ENCODE assay signal across 16 cellular contexts in genomic region chr12:75878382-75878720, GRCh38.
DNase-seq lines count a peak whose midpoint lies in the region; ATAC-seq and TF ChIP-seq lines count a peak whose summit lies in the region.
"Had no signal": no experiment of that assay in that cellular context is flagged by ENCODE, and none has a peak within 500 bp of the region (broad histone marks: within the 10 kb centered on the region; RNA-seq: fewer than 3 reads in every experiment).

No MANE protein-coding gene starts in this region.

- H3K9me3 Mint-ChIP-seq in brain (peaks cover 0 to 12% (median 6%) of the 10 kb centered on the region in 5 experiments), progenitor cell of endocrine pancreas (ENCODE audit: low read depth) (peaks cover 8% of the 10 kb centered on the region)
- H3K9me3 Mint-ChIP-seq in naive thymus-derived CD8-positive, alpha-beta T cell, result peaks cover 0 to 6% (median 0%) of the 10 kb centered on the region in 9 donors
- H3K9me3 Mint-ChIP-seq: activated CD4-positive, alpha-beta memory T cell treated with anti-CD3 and anti-CD28 coated beads for 36 hours had no signal

- POLR2A ChIA-PET in naive thymus-derived CD8-positive, alpha-beta T cell (lab: Charles Lee), result no interaction called here

- H3K27me3 Mint-ChIP-seq in brain (no peaks in the 10 kb centered on the region), progenitor cell of endocrine pancreas (no peaks in the 10 kb centered on the region)
- H3K27me3 Mint-ChIP-seq in naive thymus-derived CD8-positive, alpha-beta T cell, result peaks cover 7 to 43% (median 10%) of the 10 kb centered on the region in 5 donors

- H3K4me1 Mint-ChIP-seq in brain (peaks cover 68% of the 10 kb centered on the region), progenitor cell of endocrine pancreas (ENCODE audit: low read depth) (peaks cover 35% of the 10 kb centered on the region)
- H3K4me1 Mint-ChIP-seq in naive thymus-derived CD8-positive, alpha-beta T cell, result no peaks in the 10 kb centered on the region
- H3K4me1 Mint-ChIP-seq: naive B cell had no signal

- ATAC-seq in HG03025 (IDR thresholded peaks at IDR 0.05; ENCODE audit: low FRiP score, unreplicated experiment), result no peak
- ATAC-seq in naive thymus-derived CD8-positive, alpha-beta T cell, result no peak

- H3K4me3 Mint-ChIP-seq in brain, result peak overlapping the region; percentile 51 to 73 (median 57)
- no peak overlapping the region for H3K4me3 Mint-ChIP-seq in progenitor cell of endocrine pancreas (ENCODE audit: low read depth)
- H3K4me3 Mint-ChIP-seq in naive thymus-derived CD8-positive, alpha-beta T cell, result no peak overlapping the region
- H3K4me3 Mint-ChIP-seq: activated CD4-positive, alpha-beta memory T cell treated with anti-CD3 and anti-CD28 coated beads for 36 hours; naive B cell had no signal

- DNase-seq in HPDE6-E6E7 (ENCODE audit: extremely low spot score), result peak; percentile 49
- DNase-seq in iris pigment epithelial cell (ENCODE audit: low read depth), result peak; percentile 80
- DNase-seq in progenitor cell of endocrine pancreas (ENCODE audit: low spot score, unreplicated experiment), result no peak
- DNase-seq in medulla oblongata (ENCODE audit: extremely low spot score), result no peak
- no peak for DNase-seq in NCI-H1694 treated with DMSO at 0.1 percent for 48 hours (lab: John Stamatoyannopoulos, UW)
- DNase-seq in naive thymus-derived CD8-positive, alpha-beta T cell, result no peak
- DNase-seq: activated CD4-positive, alpha-beta memory T cell treated with anti-CD3 and anti-CD28 coated beads for 36 hours; activated gamma-delta T cell treated with Interleukin-2 at 50 U/mL for 16 hours; GDM1; KG1; naive B cell; NCI-H2029; stimulated activated CD4-positive, alpha-beta T cell treated with anti-CD3 and anti-CD28 coated beads, Interleukin-15, amount 100 ng/mL, for 24 hours; T-helper 2 cell had no signal

- H3K27ac Mint-ChIP-seq in brain, result peak overlapping the region; percentile 88 to 94 (median 93)
- H3K27ac Mint-ChIP-seq in progenitor cell of endocrine pancreas, result peak overlapping the region; percentile 42
- H3K27ac Mint-ChIP-seq in naive thymus-derived CD8-positive, alpha-beta T cell, result no peak overlapping the region
- H3K27ac Mint-ChIP-seq: activated CD4-positive, alpha-beta memory T cell treated with anti-CD3 and anti-CD28 coated beads for 36 hours; naive B cell had no signal

- TF ChIP-seq CTCF in brain (conservative IDR thresholded peaks at IDR 0.05) (no peak), progenitor cell of endocrine pancreas (IDR thresholded peaks at IDR 0.05; ENCODE audit: unreplicated experiment) (no peak)

- H3K36me3 Mint-ChIP-seq in brain (no peaks in the 10 kb centered on the region), progenitor cell of endocrine pancreas (ENCODE audit: insufficient read depth) (peaks cover 4% of the 10 kb centered on the region)
- no peaks in the 10 kb centered on the region for H3K36me3 Mint-ChIP-seq in naive thymus-derived CD8-positive, alpha-beta T cell
- H3K36me3 Mint-ChIP-seq: activated CD4-positive, alpha-beta memory T cell treated with anti-CD3 and anti-CD28 coated beads for 36 hours; naive B cell had no signal

Comparison
In these comparisons a context has a peak if more than half of its experiments do, and no peak if none do; other contexts are left out.
1. DNase-seq: peak in HPDE6-E6E7 (single experiment) and iris pigment epithelial cell (single experiment); none in progenitor cell of endocrine pancreas (single experiment), medulla oblongata (single experiment), NCI-H1694 treated with DMSO at 0.1 percent for 48 hours (single experiment) and naive thymus-derived CD8-positive, alpha-beta T cell (0 of 10).
2. H3K27ac Mint-ChIP-seq: peak in brain (5 of 5) and progenitor cell of endocrine pancreas (single experiment); none in naive thymus-derived CD8-positive, alpha-beta T cell (0 of 10).
3. H3K4me3 Mint-ChIP-seq: peak in brain (5 of 5); none in progenitor cell of endocrine pancreas (single experiment) and naive thymus-derived CD8-positive, alpha-beta T cell (0 of 10).